Comparison of ENCODE assay signal across 8 cellular contexts in the genomic region with DNA sequence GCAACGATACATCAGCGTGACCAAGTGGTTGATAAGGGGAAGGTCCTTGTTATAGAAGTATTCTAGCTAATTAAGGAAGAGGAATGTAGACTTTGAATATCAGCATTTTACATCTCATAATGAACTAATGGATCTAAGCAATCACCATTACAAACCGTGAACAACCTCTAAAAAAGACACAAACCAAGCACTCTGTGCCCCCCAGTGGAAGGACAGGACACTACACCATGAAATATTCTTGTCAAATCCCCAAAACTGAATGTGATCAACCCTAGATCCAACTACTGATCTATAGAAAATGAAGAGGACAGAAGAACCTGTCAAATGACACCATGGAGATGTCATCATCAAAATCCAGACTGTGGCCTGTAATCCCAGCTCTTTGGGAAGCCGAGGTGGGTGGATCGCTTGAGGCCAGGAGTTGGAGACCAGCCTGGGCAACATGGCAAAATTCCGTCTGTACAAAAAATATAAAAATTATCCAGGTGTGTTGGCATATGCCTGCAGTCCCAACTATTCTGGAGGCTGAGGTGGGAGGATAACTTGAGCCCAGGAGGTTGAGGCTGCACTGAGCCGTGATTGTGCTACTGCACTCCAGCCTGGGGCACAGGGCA.
DNase-seq lines count a peak whose midpoint lies in the region; ATAC-seq and TF ChIP-seq lines count a peak whose summit lies in the region.

No MANE protein-coding gene starts in this region.

- DNase-seq in BE2C = peak; percentile 20
- peak; percentile 57 for DNase-seq in NCI-H146 (lab: John Stamatoyannopoulos, UW)
- peak; percentile 47 to 48 for DNase-seq in activated CD4-positive, alpha-beta T cell treated with anti-CD3 and anti-CD28 coated beads, Interleukin-2, amount 50 U/mL, for 4 hours
- DNase-seq in endothelial cell (ENCODE audit: low spot score) = peak; percentile 50
- peak; percentile 30 for DNase-seq in posterior vena cava (ENCODE audit: low spot score)
- DNase-seq in NCI-H446 treated with DMSO at 0.1 percent for 48 hours (lab: John Stamatoyannopoulos, UW) = no peak

- intact Hi-C loops in posterior vena cava (cut with DNase I) = loop anchor here in 1 of 2 donors (10.0 kb wide), 1 partner anchor 270 kb away; no protein-coding TSS in a partner anchor

- H3K4me1 ChIP-seq in BE2C = no peaks in the 10 kb centered on the region

- H3K9me3 Mint-ChIP-seq in endothelial cell (ENCODE audit: unreplicated experiment) = no peaks in the 10 kb centered on the region

- peaks cover 2% of the 10 kb centered on the region for H3K27me3 Mint-ChIP-seq in endothelial cell (ENCODE audit: unreplicated experiment)

- no peak overlapping the region for H3K4me3 ChIP-seq in BE2C (ENCODE audit: low read depth, low read length)

- TF ChIP-seq CTCF in BE2C (IDR thresholded peaks at IDR 0.05; ENCODE audit: low read depth, low read length) (peak; percentile 77), endothelial cell (IDR thresholded peaks at IDR 0.05; ENCODE audit: unreplicated experiment) (peak; percentile 81)

- ATAC-seq in GM18517 (IDR thresholded peaks at IDR 0.05; ENCODE audit: unreplicated experiment) (peak; percentile 63), HG03159 (IDR thresholded peaks at IDR 0.05; ENCODE audit: unreplicated experiment) (no peak)

- no peak overlapping the region for H3K27ac Mint-ChIP-seq in endothelial cell (ENCODE audit: unreplicated experiment)

- no peaks in the 10 kb centered on the region for H3K9me3 ChIP-seq in BE2C

- H3K4me1 Mint-ChIP-seq in endothelial cell (ENCODE audit: unreplicated experiment) = no peaks in the 10 kb centered on the region

- H3K27me3 ChIP-seq in BE2C = no peaks in the 10 kb centered on the region

- no peaks in the 10 kb centered on the region for H3K36me3 Mint-ChIP-seq in endothelial cell (ENCODE audit: low read depth, unreplicated experiment)

- no peak overlapping the region for H3K4me3 Mint-ChIP-seq in endothelial cell (ENCODE audit: unreplicated experiment)

- H3K36me3 ChIP-seq in BE2C = no peaks in the 10 kb centered on the region
